25 cellular contexts compared by ENCODE assay signal in genomic region chr3:140553591-140553990, GRCh38.
"Had no signal": no experiment of that assay in that cellular context is flagged by ENCODE, and none has a peak within 500 bp of the region (broad histone marks: within the 10 kb centered on the region; RNA-seq: fewer than 3 reads in every experiment).

No MANE protein-coding gene starts in this region.

- H3K4me3 ChIP-seq: colonic mucosa, esophagus squamous epithelium, left lung, prostate gland, right atrium auricular region, smooth muscle cell, stomach, thyroid gland, vagina had no signal

- FAIRE-seq: endometrium, islet of Langerhans had no signal

- H3K27ac ChIP-seq: colonic mucosa, esophagus squamous epithelium, left lung, prostate gland, right atrium auricular region, stomach, thyroid gland, vagina had no signal

- H3K4me2 ChIP-seq: smooth muscle cell had no signal

- H3K4me1 Mint-ChIP-seq: naive thymus-derived CD8-positive, alpha-beta T cell; nephron progenitor cell; stimulated activated effector memory CD8-positive, alpha-beta T cell treated with anti-CD3 and anti-CD28 coated beads, Interleukin-12 subunit alpha, Interleukin-12 subunit beta, amount 100 ng/mL, for 72 hours had no signal

- H3K36me3 Mint-ChIP-seq: naive thymus-derived CD8-positive, alpha-beta T cell; stimulated activated effector memory CD8-positive, alpha-beta T cell treated with anti-CD3 and anti-CD28 coated beads, Interleukin-12 subunit alpha, Interleukin-12 subunit beta, amount 100 ng/mL, for 72 hours had no signal

- H3K9me3 ChIP-seq: colonic mucosa, esophagus squamous epithelium, left lung, prostate gland, right atrium auricular region, stomach, thyroid gland, vagina had no signal

- H3K4me1 ChIP-seq: colonic mucosa, esophagus squamous epithelium, left lung, prostate gland, right atrium auricular region, stomach, thyroid gland, vagina had no signal

- H3K36me3 ChIP-seq: colonic mucosa, esophagus squamous epithelium, left lung, prostate gland, right atrium auricular region, stomach, thyroid gland, vagina had no signal

- H3K27me3 ChIP-seq: colonic mucosa, esophagus squamous epithelium, left lung, right atrium auricular region, stomach, thyroid gland, vagina had no signal

- H3K9me3 Mint-ChIP-seq: nephron progenitor cell; stimulated activated effector memory CD8-positive, alpha-beta T cell treated with anti-CD3 and anti-CD28 coated beads, Interleukin-12 subunit alpha, Interleukin-12 subunit beta, amount 100 ng/mL, for 72 hours had no signal

- H3K4me3 Mint-ChIP-seq: naive thymus-derived CD8-positive, alpha-beta T cell; nephron progenitor cell; stimulated activated effector memory CD8-positive, alpha-beta T cell treated with anti-CD3 and anti-CD28 coated beads, Interleukin-12 subunit alpha, Interleukin-12 subunit beta, amount 100 ng/mL, for 72 hours had no signal

- ATAC-seq: left lung; naive thymus-derived CD8-positive, alpha-beta T cell; sciatic nerve; stimulated activated effector memory CD8-positive, alpha-beta T cell treated with anti-CD3 and anti-CD28 coated beads, Interleukin-12 subunit alpha, Interleukin-12 subunit beta, amount 100 ng/mL, for 72 hours had no signal

- DNase-seq: colonic mucosa; dermis blood vessel endothelial cell; effector memory CD4-positive, alpha-beta T cell; erythroblast; esophagus squamous epithelium; left cardiac atrium; left lung; naive thymus-derived CD8-positive, alpha-beta T cell; nephron progenitor cell; nucleus accumbens; stimulated activated CD4-positive, alpha-beta T cell treated with anti-CD3 and anti-CD28 coated beads, Interleukin-12 subunit alpha, Interleukin-12 subunit beta, amount 100 ng/mL, for 4 hours; stimulated activated CD4-positive, alpha-beta T cell treated with anti-CD3 and anti-CD28 coated beads, Interleukin-1b, Interleukin-23, amount 100 ng/mL, for 48 hours; stimulated activated CD4-positive, alpha-beta T cell treated with anti-CD3 and anti-CD28 coated beads, Interleukin-4, amount 100 ng/mL, for 1 hour; stimulated activated naive CD4-positive, alpha-beta T cell treated with Interleukin-2 at 50 U/mL for 16 hours; stomach; thyroid gland; trophoblast cell had no signal

- H3K27ac Mint-ChIP-seq: naive thymus-derived CD8-positive, alpha-beta T cell; nephron progenitor cell; stimulated activated effector memory CD8-positive, alpha-beta T cell treated with anti-CD3 and anti-CD28 coated beads, Interleukin-12 subunit alpha, Interleukin-12 subunit beta, amount 100 ng/mL, for 72 hours had no signal
